In the genomic region with DNA sequence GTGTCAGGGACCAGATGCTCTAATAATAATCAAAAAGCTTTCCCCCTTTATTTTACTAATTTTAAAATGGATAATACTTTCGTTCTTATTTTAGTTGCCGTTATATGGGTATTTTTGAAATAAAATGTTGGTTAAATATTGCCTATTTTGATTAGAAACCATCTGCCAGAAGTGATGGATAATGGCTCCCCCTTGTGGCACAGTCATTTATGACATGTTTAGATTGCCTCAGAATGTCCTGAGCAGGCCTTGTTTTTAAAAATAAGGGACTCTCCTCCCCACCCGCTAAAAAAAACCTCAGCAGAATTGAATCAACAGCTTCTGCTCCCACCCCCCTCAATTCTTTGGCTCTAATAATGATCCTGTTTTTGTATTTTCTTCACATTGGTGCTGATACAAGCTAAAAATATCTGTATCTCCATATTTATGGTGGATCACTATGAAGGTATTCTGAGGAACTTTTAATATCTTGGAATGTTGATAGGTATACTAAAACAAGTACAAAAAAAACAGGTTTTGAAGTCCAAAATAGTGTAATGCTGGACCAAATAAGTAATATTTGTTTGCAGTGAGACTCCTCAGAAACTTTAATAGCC, we compare ENCODE assay signal across 8 cellular contexts.
A peak's percentile ranks its signal among the peaks of the same experiment; 100 is the strongest.
DNase-seq lines count a peak whose midpoint lies in the region; ATAC-seq and TF ChIP-seq lines count a peak whose summit lies in the region.

No MANE protein-coding gene starts in this region.

- POLR2A ChIA-PET in HEK293T (lab: Yijun Ruan, JAX) = no interaction called here

- ATAC-seq in HG02970 (IDR thresholded peaks at IDR 0.05; ENCODE audit: low FRiP score, unreplicated experiment) = no peak

- DNase-seq in COLO668 (lab: John Stamatoyannopoulos, UW; ENCODE audit: unreplicated experiment) = peak; percentile 48
- peak; percentile 39 for DNase-seq in HEK293T (ENCODE audit: extremely low spot score)
- DNase-seq in NCI-H69 (lab: John Stamatoyannopoulos, UW) = peak; percentile 66
- DNase-seq in activated CD4-positive, alpha-beta T cell treated with anti-CD3 and anti-CD28 coated beads, Interleukin-2, amount 50 U/mL, for 48 hours = peak; percentile 57 to 70
- peak; percentile 70 for DNase-seq in effector CD4-positive, alpha-beta T cell
- peak; percentile 89 for DNase-seq in medulla oblongata (ENCODE audit: extremely low spot score)
- peak; percentile 14 to 37 for DNase-seq in stimulated activated CD8-positive, alpha-beta memory T cell treated with anti-CD3 and anti-CD28 coated beads, Interleukin-2, amount 100 ng/mL, for 48 hours (ENCODE audit: low read depth in 2 of 2)

- CTCF ChIA-PET in HEK293T (lab: Yijun Ruan, JAX) = interaction anchor here (0.6 to 1.6 kb wide), 10 partner anchors 61 to 332 kb away, joined by 3 to 15 read pairs (median 4); no protein-coding TSS in a partner anchor

TF ChIP-seq in HEK293T, 16 proteins besides CTCF, POLR2A, EP300 and RAD21:
- TF ChIP-seq CTBP1 (IDR thresholded peaks at IDR 0.05; ENCODE audit: borderline replicate concordance) = no peak
- TF ChIP-seq FOXM1 (IDR thresholded peaks at IDR 0.05; ENCODE audit: borderline replicate concordance) = no peak
- TF ChIP-seq, protein P1, sequence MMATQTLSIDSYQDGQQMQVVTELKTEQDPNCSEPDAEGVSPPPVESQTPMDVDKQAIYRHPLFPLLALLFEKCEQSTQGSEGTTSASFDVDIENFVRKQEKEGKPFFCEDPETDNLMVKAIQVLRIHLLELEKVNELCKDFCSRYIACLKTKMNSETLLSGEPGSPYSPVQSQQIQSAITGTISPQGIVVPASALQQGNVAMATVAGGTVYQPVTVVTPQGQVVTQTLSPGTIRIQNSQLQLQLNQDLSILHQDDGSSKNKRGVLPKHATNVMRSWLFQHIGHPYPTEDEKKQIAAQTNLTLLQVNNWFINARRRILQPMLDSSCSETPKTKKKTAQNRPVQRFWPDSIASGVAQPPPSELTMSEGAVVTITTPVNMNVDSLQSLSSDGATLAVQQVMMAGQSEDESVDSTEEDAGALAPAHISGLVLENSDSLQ (IDR thresholded peaks at IDR 0.05) = no peak
- no peak for TF ChIP-seq FOXA1 (IDR thresholded peaks at IDR 0.05)
- TF ChIP-seq BHLHE40 (IDR thresholded peaks at IDR 0.05; ENCODE audit: borderline replicate concordance) = no peak
- TF ChIP-seq ARNT (IDR thresholded peaks at IDR 0.05) = no peak
- no peak for TF ChIP-seq ELF4 (IDR thresholded peaks at IDR 0.05)
- no peak for TF ChIP-seq NFRKB (IDR thresholded peaks at IDR 0.05)
- no peak for TF ChIP-seq HDGF (IDR thresholded peaks at IDR 0.05; ENCODE audit: borderline replicate concordance)

Comparison
In these comparisons a context has a peak if more than half of its experiments do, and no peak if none do; other contexts are left out.
1. DNase-seq: peak in every context shown above with its lines; median percentile 89 in medulla oblongata; 70 in effector CD4-positive, alpha-beta T cell; 66 in NCI-H69; 64 in activated CD4-positive, alpha-beta T cell treated with anti-CD3 and anti-CD28 coated beads, Interleukin-2, amount 50 U/mL, for 48 hours; 48 in COLO668; 39 in HEK293T; 26 in stimulated activated CD8-positive, alpha-beta memory T cell treated with anti-CD3 and anti-CD28 coated beads, Interleukin-2, amount 100 ng/mL, for 48 hours.